Comparison of ENCODE assay signal across 26 cellular contexts in genomic region chr10:79161557-79161956, GRCh38.
A peak's percentile ranks its signal among the peaks of the same experiment; 100 is the strongest.
DNase-seq lines count a peak whose midpoint lies in the region; ATAC-seq and TF ChIP-seq lines count a peak whose summit lies in the region.
"Had no signal": no experiment of that assay in that cellular context is flagged by ENCODE, and none has a peak within 500 bp of the region (broad histone marks: within the 10 kb centered on the region; RNA-seq: fewer than 3 reads in every experiment).

No MANE protein-coding gene starts in this region.

- no peak for ATAC-seq in Right ventricle myocardium superior (ENCODE audit: poor library complexity)
- no peak for ATAC-seq in activated T-helper 17 cell treated with anti-CD3 and anti-CD28 coated beads, Interleukin-2, amount 50 U/mL, for 72 hours (replicated peaks)
- no peak for ATAC-seq in stimulated activated effector memory CD8-positive, alpha-beta T cell treated with anti-CD3 and anti-CD28 coated beads, Interleukin-12 subunit alpha, Interleukin-12 subunit beta, amount 100 ng/mL, for 72 hours
- ATAC-seq: activated CD8-positive, alpha-beta memory T cell treated with anti-CD3 and anti-CD28 coated beads, Interleukin-2, amount 10 ng/mL, durations not matched to agents 7 days and 5 days; GM23338; naive thymus-derived CD4-positive, alpha-beta T cell had no signal

- TF ChIP-seq POLR2A in Peyer's patch (IDR thresholded peaks at IDR 0.05): no peak

- H2BK120ac ChIP-seq in mesenchymal stem cell (ENCODE audit: low read depth, low read length): no peak overlapping the region

- no peak overlapping the region for H3K4me2 ChIP-seq in mesenchymal stem cell (ENCODE audit: low read length, poor library complexity, severe bottlenecking)
- H3K4me2 ChIP-seq: GM23338 had no signal

- H3K27ac Mint-ChIP-seq in activated T-helper 17 cell treated with anti-CD3 and anti-CD28 coated beads, Interleukin-2, amount 50 U/mL, for 72 hours: peak overlapping the region; percentile 27
- peak overlapping the region; percentile 51 for H3K27ac Mint-ChIP-seq in stimulated activated effector memory CD8-positive, alpha-beta T cell treated with anti-CD3 and anti-CD28 coated beads, Interleukin-12 subunit alpha, Interleukin-12 subunit beta, amount 100 ng/mL, for 72 hours
- H3K27ac Mint-ChIP-seq: activated CD8-positive, alpha-beta memory T cell treated with anti-CD3 and anti-CD28 coated beads, Interleukin-2, amount 10 ng/mL, durations not matched to agents 7 days and 5 days; activated T-helper 2 cell treated with anti-CD3 and anti-CD28 coated beads, Interferon-gamma antibody, Interleukin-2, Interleukin-4, amounts not matched to agents 10 μg/mL and 5 μg/mL and 100 μg/mL, durations not matched to agents 14 hours and 24 hours and 36 hours; memory B cell had no signal

- peak overlapping the region; percentile 81 for H3K9ac ChIP-seq in mesenchymal stem cell (ENCODE audit: low read length)

- H3K23ac ChIP-seq in mesenchymal stem cell (ENCODE audit: low read length in 2 of 2): no peak overlapping the region

- H3K4me3 Mint-ChIP-seq in activated T-helper 17 cell treated with anti-CD3 and anti-CD28 coated beads, Interleukin-2, amount 50 U/mL, for 72 hours: no peak overlapping the region
- no peak overlapping the region for H3K4me3 Mint-ChIP-seq in stimulated activated effector memory CD8-positive, alpha-beta T cell treated with anti-CD3 and anti-CD28 coated beads, Interleukin-12 subunit alpha, Interleukin-12 subunit beta, amount 100 ng/mL, for 72 hours
- H3K4me3 Mint-ChIP-seq: activated CD8-positive, alpha-beta memory T cell treated with anti-CD3 and anti-CD28 coated beads, Interleukin-2, amount 10 ng/mL, durations not matched to agents 7 days and 5 days; CD14-positive monocyte; GM23338; memory B cell; naive thymus-derived CD4-positive, alpha-beta T cell had no signal

- H3K4me3 ChIP-seq in cardiac muscle cell (no peak overlapping the region), mesenchymal stem cell (ENCODE audit: insufficient read depth in 1 of 2, low read depth in 1 of 2, low read length in 2 of 2) (no peak overlapping the region), Peyer's patch (no peak overlapping the region)
- H3K4me3 ChIP-seq: dorsolateral prefrontal cortex, GM23338, uterus had no signal

- H3K79me1 ChIP-seq in mesenchymal stem cell (replicated peaks; ENCODE audit: low read length, poor library complexity, severe bottlenecking): peaks cover 30% of the 10 kb centered on the region

- H4K91ac ChIP-seq in mesenchymal stem cell (ENCODE audit: low read length): no peak overlapping the region

- no peaks in the 10 kb centered on the region for H3K9me3 Mint-ChIP-seq in activated T-helper 17 cell treated with anti-CD3 and anti-CD28 coated beads, Interleukin-2, amount 50 U/mL, for 72 hours
- H3K9me3 Mint-ChIP-seq in stimulated activated effector memory CD8-positive, alpha-beta T cell treated with anti-CD3 and anti-CD28 coated beads, Interleukin-12 subunit alpha, Interleukin-12 subunit beta, amount 100 ng/mL, for 72 hours: no peaks in the 10 kb centered on the region
- H3K9me3 Mint-ChIP-seq: activated T-helper 2 cell treated with anti-CD3 and anti-CD28 coated beads, Interferon-gamma antibody, Interleukin-2, Interleukin-4, amounts not matched to agents 10 μg/mL and 5 μg/mL and 100 μg/mL, durations not matched to agents 14 hours and 24 hours and 36 hours; GM23338; memory B cell; naive thymus-derived CD4-positive, alpha-beta T cell had no signal

- peak overlapping the region in 1 of 2 experiments; percentile 5 for H3K14ac ChIP-seq in mesenchymal stem cell (ENCODE audit: low read length in 2 of 2)

- H3K27me3 ChIP-seq in cardiac muscle cell (no peaks in the 10 kb centered on the region), mesenchymal stem cell (ENCODE audit: control insufficient read depth in 1 of 2, insufficient read depth in 1 of 2, low read length in 2 of 2) (no peaks in the 10 kb centered on the region), Peyer's patch (no peaks in the 10 kb centered on the region)
- H3K27me3 ChIP-seq: dorsolateral prefrontal cortex, uterus had no signal

- no peak overlapping the region for H4K8ac ChIP-seq in mesenchymal stem cell (ENCODE audit: low read length)

- H3K27me3 Mint-ChIP-seq in activated T-helper 17 cell treated with anti-CD3 and anti-CD28 coated beads, Interleukin-2, amount 50 U/mL, for 72 hours: no peaks in the 10 kb centered on the region
- H3K27me3 Mint-ChIP-seq: activated CD8-positive, alpha-beta memory T cell treated with anti-CD3 and anti-CD28 coated beads, Interleukin-2, amount 10 ng/mL, durations not matched to agents 7 days and 5 days; naive thymus-derived CD4-positive, alpha-beta T cell had no signal

- H3K4ac ChIP-seq in mesenchymal stem cell (ENCODE audit: low read depth in 1 of 2, low read length in 2 of 2): no peak overlapping the region

- no peak overlapping the region for H2BK15ac ChIP-seq in mesenchymal stem cell (ENCODE audit: low read depth, poor library complexity, severe bottlenecking)

- WGBS in mesenchymal stem cell: 81% methylated on average over 5 of the region's 5 CpGs

- H3K36me3 ChIP-seq in cardiac muscle cell: no peaks in the 10 kb centered on the region
- peaks cover 43 to 69% of the 10 kb centered on the region in 2 experiments for H3K36me3 ChIP-seq in mesenchymal stem cell (ENCODE audit: control insufficient read depth in 1 of 2, insufficient read depth in 2 of 2, low read depth in 1 of 2, low read length in 2 of 2)
- peaks cover 0 to 27% (median 0%) of the 10 kb centered on the region in 3 donors for H3K36me3 ChIP-seq in Peyer's patch
- H3K36me3 ChIP-seq: uterus had no signal

- H3K9me3 ChIP-seq in cardiac muscle cell (ENCODE audit: low read depth) (no peaks in the 10 kb centered on the region), mesenchymal stem cell (ENCODE audit: control insufficient read depth, low read length) (no peaks in the 10 kb centered on the region), Peyer's patch (no peaks in the 10 kb centered on the region)
- H3K9me3 ChIP-seq: uterus had no signal

- no peak for TF ChIP-seq CTCF in cardiac muscle cell (IDR thresholded peaks at IDR 0.05; ENCODE audit: low read depth, low read length)
- no peak for TF ChIP-seq CTCF in Peyer's patch (IDR thresholded peaks at IDR 0.05)

- intact Hi-C loops in Right ventricle myocardium superior (cut with DNase I): no loop called here

- H3K4me1 Mint-ChIP-seq in activated T-helper 17 cell treated with anti-CD3 and anti-CD28 coated beads, Interleukin-2, amount 50 U/mL, for 72 hours: no peaks in the 10 kb centered on the region
- peaks cover 14% of the 10 kb centered on the region for H3K4me1 Mint-ChIP-seq in stimulated activated effector memory CD8-positive, alpha-beta T cell treated with anti-CD3 and anti-CD28 coated beads, Interleukin-12 subunit alpha, Interleukin-12 subunit beta, amount 100 ng/mL, for 72 hours
- H3K4me1 Mint-ChIP-seq: activated CD8-positive, alpha-beta memory T cell treated with anti-CD3 and anti-CD28 coated beads, Interleukin-2, amount 10 ng/mL, durations not matched to agents 7 days and 5 days had no signal

- H3K27ac ChIP-seq in cardiac muscle cell (peak overlapping the region; percentile 97), mesenchymal stem cell (ENCODE audit: low read length, poor library complexity, severe bottlenecking) (no peak overlapping the region), Peyer's patch (no peak overlapping the region)
- H3K27ac ChIP-seq: epithelial cell of prostate had no signal

- no peak overlapping the region for H2BK5ac ChIP-seq in mesenchymal stem cell (ENCODE audit: low read depth, low read length, poor library complexity, severe bottlenecking)

- H2AK5ac ChIP-seq in mesenchymal stem cell (ENCODE audit: low read length, severe bottlenecking): no peak overlapping the region

- peaks cover 62% of the 10 kb centered on the region for H3K4me1 ChIP-seq in cardiac muscle cell (ENCODE audit: low read depth)
- H3K4me1 ChIP-seq in mesenchymal stem cell (ENCODE audit: control insufficient read depth, insufficient read depth, low read depth, low read length): peaks cover 84% of the 10 kb centered on the region
- H3K4me1 ChIP-seq in Peyer's patch: peaks cover 0 to 49% (median 0%) of the 10 kb centered on the region in 4 donors

- DNase-seq in cardiac muscle cell (ENCODE audit: low read depth in 1 of 2, low spot score in 1 of 2) (no peak), Right ventricle myocardium superior (no peak), mesenchymal stem cell (no peak), Peyer's patch (no peak), cortex of kidney (lab: John Stamatoyannopoulos, UW) (no peak)
- no peak for DNase-seq in stimulated activated effector memory CD8-positive, alpha-beta T cell treated with anti-CD3 and anti-CD28 coated beads, Interleukin-12 subunit alpha, Interleukin-12 subunit beta, amount 100 ng/mL, for 72 hours (ENCODE audit: low spot score in 2 of 2)
- no peak for DNase-seq in stimulated activated CD4-positive, alpha-beta T cell treated with anti-CD3 and anti-CD28 coated beads, Interleukin-4, amount 100 ng/mL, for 1 hour
- DNase-seq: ACHN; activated CD8-positive, alpha-beta memory T cell treated with anti-CD3 and anti-CD28 coated beads, Interleukin-2, amount 10 ng/mL, durations not matched to agents 7 days and 5 days; DMS 273 treated with DMSO at 0.1 percent for 48 hours; dorsolateral prefrontal cortex; foreskin melanocyte; KG1; MV-4-11; naive thymus-derived CD4-positive, alpha-beta T cell; NCI-H1694 treated with DMSO at 0.1 percent for 48 hours; NCI-H2227 treated with DMSO at 0.1 percent for 48 hours; NCI-H748 treated with DMSO at 0.1 percent for 48 hours; stimulated activated CD8-positive, alpha-beta memory T cell treated with anti-CD3 and anti-CD28 coated beads, Interleukin-4, amount 100 ng/mL, for 48 hours; uterus had no signal

- peak overlapping the region in 1 of 2 experiments; percentile 6 for H3K18ac ChIP-seq in mesenchymal stem cell (ENCODE audit: low read depth in 1 of 2, low read length in 2 of 2)

- no peak overlapping the region for H2BK12ac ChIP-seq in mesenchymal stem cell (ENCODE audit: low read length in 2 of 2)

- H3K36me3 Mint-ChIP-seq in activated T-helper 17 cell treated with anti-CD3 and anti-CD28 coated beads, Interleukin-2, amount 50 U/mL, for 72 hours (ENCODE audit: low read depth): no peaks in the 10 kb centered on the region
- H3K36me3 Mint-ChIP-seq in stimulated activated effector memory CD8-positive, alpha-beta T cell treated with anti-CD3 and anti-CD28 coated beads, Interleukin-12 subunit alpha, Interleukin-12 subunit beta, amount 100 ng/mL, for 72 hours: peaks cover 9% of the 10 kb centered on the region
- H3K36me3 Mint-ChIP-seq: activated CD8-positive, alpha-beta memory T cell treated with anti-CD3 and anti-CD28 coated beads, Interleukin-2, amount 10 ng/mL, durations not matched to agents 7 days and 5 days; memory B cell had no signal

- no peak overlapping the region for H2AFZ ChIP-seq in mesenchymal stem cell (ENCODE audit: low read depth, low read length)
- H2AFZ ChIP-seq: GM23338 had no signal
